Comparison of ENCODE assay signal across 1 cellular context in genomic region chr14:76734501-76734900, GRCh38. TPM values are rescaled to one million over a fixed set of nuclear protein-coding genes. Genes with fewer than 3 reads are reported as not detected.
"Had no signal": no experiment of that assay in that cellular context is flagged by ENCODE, and none has a peak within 500 bp of the region (broad histone marks: within the 10 kb centered on the region; RNA-seq: fewer than 3 reads in every experiment).

No MANE protein-coding gene starts in this region.

RNA-seq across cellular contexts. Expression of gene VASH1, which starts 26.8 kb away (rescaled TPM):
- total RNA-seq: OCI-LY7 had no signal
